In genomic region chr11:114082767-114083181, GRCh38 we compare ENCODE assay signal across 11 cellular contexts. TPM values are rescaled to one million over a fixed set of nuclear protein-coding genes. Genes with fewer than 3 reads are reported as not detected.
DNase-seq lines count a peak whose midpoint lies in the region; ATAC-seq and TF ChIP-seq lines count a peak whose summit lies in the region.
"Had no signal": no experiment of that assay in that cellular context is flagged by ENCODE, and none has a peak within 500 bp of the region (broad histone marks: within the 10 kb centered on the region; RNA-seq: fewer than 3 reads in every experiment).

No MANE protein-coding gene starts in this region.

- H3K36me3 Mint-ChIP-seq in CD8-positive, alpha-beta memory T cell = peaks cover 0 to 3% (median 0%) of the 10 kb centered on the region in 3 donors

- TF ChIP-seq CTCF in RWPE1 (conservative IDR thresholded peaks at IDR 0.05; ENCODE audit: low read depth) = no peak

- H3K27me3 Mint-ChIP-seq in CD8-positive, alpha-beta memory T cell = peaks cover 5 to 11% of the 10 kb centered on the region in 2 donors

- no peaks in the 10 kb centered on the region for H3K36me3 ChIP-seq in CD8-positive, alpha-beta memory T cell (ENCODE audit: insufficient read depth, low read length)
- peaks cover 69% of the 10 kb centered on the region for H3K36me3 ChIP-seq in skeletal muscle satellite cell (ENCODE audit: insufficient read depth, low read length)

- CTCF ChIA-PET in CD8-positive, alpha-beta memory T cell (lab: Charles Lee) = interaction anchor here (0.9 kb wide), 1 partner anchor 178 kb away, joined by 3 read pairs; no protein-coding TSS in a partner anchor
- CTCF ChIA-PET in RWPE1 (lab: Yijun Ruan, JAX) = no interaction called here

- DNase-seq in CD8-positive, alpha-beta memory T cell = peak in 1 of 5 donors; percentile 34
- DNase-seq in RWPE1 (ENCODE audit: low spot score) (no peak), Right ventricle myocardium superior (peak; percentile 70), NCI-H128 (lab: John Stamatoyannopoulos, UW; ENCODE audit: unreplicated experiment) (no peak)
- DNase-seq in stimulated activated CD4-positive, alpha-beta T cell treated with anti-CD3 and anti-CD28 coated beads, Interleukin-2, amount 100 ng/mL, for 48 hours = no peak
- DNase-seq in activated CD4-positive, CD25-positive, alpha-beta regulatory T cell treated with anti-CD3 and anti-CD28 coated beads, Interleukin-2, amount 50 U/mL, for 72 hours = no peak
- DNase-seq: CD4-positive, alpha-beta T cell; mammary epithelial cell had no signal

- H3K4me3 Mint-ChIP-seq in CD8-positive, alpha-beta memory T cell = peak overlapping the region in 5 of 7 donors; percentile 20 to 98 (median 59)
- H3K4me3 Mint-ChIP-seq: CD4-positive, alpha-beta T cell had no signal

- H3K9ac ChIP-seq in skeletal muscle satellite cell (ENCODE audit: low read depth, low read length) = peak overlapping the region; percentile 27

- POLR2A ChIA-PET in CD8-positive, alpha-beta memory T cell (lab: Charles Lee) = interaction anchor here (0.5 kb wide), 1 partner anchor 17 kb away, joined by 3 read pairs; no protein-coding TSS in a partner anchor
- POLR2A ChIA-PET in RWPE1 (lab: Yijun Ruan, JAX; ENCODE audit: low non-redundant PET) = no interaction called here

- intact Hi-C loops in Right ventricle myocardium superior (cut with DNase I) = no loop called here

- no peaks in the 10 kb centered on the region for H3K9me3 ChIP-seq in CD8-positive, alpha-beta memory T cell (ENCODE audit: low read length)
- H3K9me3 ChIP-seq in skeletal muscle satellite cell (replicated peaks; ENCODE audit: low read length) = no peaks in the 10 kb centered on the region

- ATAC-seq in Right ventricle myocardium superior (ENCODE audit: poor library complexity) = peak; percentile 9
- ATAC-seq in GM21576 (IDR thresholded peaks at IDR 0.05; ENCODE audit: unreplicated experiment) = no peak

- H3K4me1 ChIP-seq in CD8-positive, alpha-beta memory T cell (ENCODE audit: insufficient read depth, low read length) = peaks cover 28% of the 10 kb centered on the region
- peaks cover 86% of the 10 kb centered on the region for H3K4me1 ChIP-seq in skeletal muscle satellite cell (ENCODE audit: control insufficient read depth, insufficient read depth, low read length)

- H3K27ac Mint-ChIP-seq in CD8-positive, alpha-beta memory T cell = peak overlapping the region in 7 of 8 donors; percentile 58 to 99 (median 98)
- H3K27ac Mint-ChIP-seq: CD4-positive, alpha-beta T cell had no signal

- H3K27ac ChIP-seq in CD8-positive, alpha-beta memory T cell (ENCODE audit: low read depth, low read length) = no peak overlapping the region
- peak overlapping the region; percentile 25; the same call in 1 of the 2 replicates for H3K27ac ChIP-seq in RWPE1

- no peaks in the 10 kb centered on the region for H3K9me3 Mint-ChIP-seq in CD8-positive, alpha-beta memory T cell
- H3K9me3 Mint-ChIP-seq: CD4-positive, alpha-beta T cell had no signal

- H3K27me3 ChIP-seq in CD8-positive, alpha-beta memory T cell (ENCODE audit: insufficient read depth, low read length, poor library complexity, severe bottlenecking) = no peaks in the 10 kb centered on the region
- H3K27me3 ChIP-seq in skeletal muscle satellite cell (ENCODE audit: control insufficient read depth, insufficient read depth, low read length) = no peaks in the 10 kb centered on the region

- H3K4me2 ChIP-seq in skeletal muscle satellite cell (ENCODE audit: low read length) = no peak overlapping the region

- H3K4me1 Mint-ChIP-seq in CD8-positive, alpha-beta memory T cell = peaks cover 62 to 90% (median 78%) of the 10 kb centered on the region in 3 donors

- H3K4me3 ChIP-seq in CD8-positive, alpha-beta memory T cell (ENCODE audit: low read length) = no peak overlapping the region
- no peak overlapping the region for H3K4me3 ChIP-seq in skeletal muscle satellite cell (ENCODE audit: low read length)

RNA-seq across cellular contexts. Expression of gene ZBTB16, which starts 23.3 kb away (rescaled TPM):
- 1 to 10 TPM; 2.1 to 2.2 TPM for total RNA-seq in CD8-positive, alpha-beta memory T cell
- 71.9 TPM for polyA plus RNA-seq in CD8-positive, alpha-beta memory T cell
- total RNA-seq in Right ventricle myocardium superior = 64.8 TPM
- total RNA-seq in skeletal muscle satellite cell (2012; rRNA removed) = 32.5 and 36.2 TPM in 2 replicates
- total RNA-seq: NCI-H460 had no signal

Comparison
In these comparisons a context has a peak if more than half of its experiments do, and no peak if none do; other contexts are left out.
1. RNA of gene ZBTB16, which starts 23.3 kb away (total RNA-seq): 64.8 TPM in Right ventricle myocardium superior (single experiment); 2.1 to 2.2 TPM in CD8-positive, alpha-beta memory T cell; every median in the first group is over 10 times any median in the second.